1 cellular context compared by ENCODE assay signal in the genomic region with DNA sequence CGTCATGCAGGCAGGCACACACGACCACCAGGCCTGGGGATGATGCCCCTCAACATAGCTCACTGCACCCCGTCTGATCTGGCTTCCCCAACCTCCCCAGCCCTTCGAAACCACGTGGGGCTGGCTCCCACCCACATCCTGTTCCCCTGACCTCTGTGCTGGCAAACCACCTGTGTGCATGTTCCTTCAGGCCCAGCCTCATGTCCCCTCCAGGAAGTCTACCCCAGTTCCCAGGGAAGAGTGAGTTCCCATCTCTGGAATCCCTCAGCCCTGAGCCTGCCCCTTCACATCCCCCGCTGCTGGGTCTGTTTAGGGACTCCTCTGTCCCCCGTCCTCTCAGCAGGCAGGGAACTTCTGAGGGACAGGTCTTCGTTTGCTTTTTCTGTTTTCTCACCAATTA.
TF ChIP-seq lines count a peak whose summit lies in the region.

No MANE protein-coding gene starts in this region.

TF ChIP-seq in K562, 482 proteins besides CTCF, POLR2A, EP300 and RAD21 (continued from another document):
- TF ChIP-seq ARID4B (CRISPR knock-in tag; IDR thresholded peaks at IDR 0.05) (0 out of 2 replicates have a peak, but pooled peaks have one; percentile 4), ZNF253 (CRISPR knock-in tag; conservative IDR thresholded peaks at IDR 0.05) (no peak), ZZZ3 (IDR thresholded peaks at IDR 0.05) (no peak), GATAD2B (IDR thresholded peaks at IDR 0.05; ENCODE audit: borderline replicate concordance) (no peak), JUN (IDR thresholded peaks at IDR 0.05; ENCODE audit: borderline replicate concordance, low read depth, low read length) (no peak), JUN (CRISPR knock-in tag; IDR thresholded peaks at IDR 0.05; ENCODE audit: borderline replicate concordance) (0 out of 2 replicates have a peak, but pooled peaks have one; percentile 10), POLR2H (tag; IDR thresholded peaks at IDR 0.05; ENCODE audit: low read depth) (no peak), HDAC3 (IDR thresholded peaks at IDR 0.05; ENCODE audit: borderline replicate concordance, partially characterized antibody) (no peak), CREM (IDR thresholded peaks at IDR 0.05; ENCODE audit: low read depth) (no peak), SMC3 (conservative IDR thresholded peaks at IDR 0.05; ENCODE audit: insufficient read depth, low read depth, low read length) (no peak), L3MBTL2 (IDR thresholded peaks at IDR 0.05) (peak; percentile 24; the same call in 1 of the 2 replicates), U2AF2 (optimal IDR thresholded peaks at IDR 0.05; ENCODE audit: low read depth, low read length) (no peak), MYBL2 (IDR thresholded peaks at IDR 0.05; ENCODE audit: low read depth) (no peak), MYBL2 (CRISPR knock-in tag; IDR thresholded peaks at IDR 0.05; ENCODE audit: borderline replicate concordance) (0 out of 2 replicates have a peak, but pooled peaks have one; percentile 32), MAX (CRISPR knock-in tag; IDR thresholded peaks at IDR 0.05) (peak; percentile 65), USF2 (CRISPR knock-in tag; IDR thresholded peaks at IDR 0.05) (peak; percentile 51), BRCA1 (IDR thresholded peaks at IDR 0.05) (no peak), BRCA1 (CRISPR knock-in tag; IDR thresholded peaks at IDR 0.05) (no peak), ZNF175 (CRISPR knock-in tag; IDR thresholded peaks at IDR 0.05; ENCODE audit: low read depth) (no peak), FOXK2 (conservative IDR thresholded peaks at IDR 0.05 in 1 of 2, IDR thresholded peaks at IDR 0.05 in 1 of 2; ENCODE audit: low read depth in 2 of 2) (no peak), TEAD4 (IDR thresholded peaks at IDR 0.05; ENCODE audit: low read length) (no peak), TEAD4 (CRISPR knock-in tag; IDR thresholded peaks at IDR 0.05; ENCODE audit: borderline replicate concordance) (peak; percentile 85; the same call in 1 of the 2 replicates), MYC (IDR thresholded peaks at IDR 0.05; ENCODE audit: low read depth, low read length) (no peak), MYC (CRISPR knock-in tag; IDR thresholded peaks at IDR 0.05; ENCODE audit: borderline replicate concordance, low read depth) (no peak), BRD4 (IDR thresholded peaks at IDR 0.05) (no peak), XRCC4 (IDR thresholded peaks at IDR 0.05; ENCODE audit: extremely low read depth, insufficient read depth, insufficient read length) (no peak), ZNF696 (CRISPR knock-in tag; conservative IDR thresholded peaks at IDR 0.05) (no peak), KAT8 (IDR thresholded peaks at IDR 0.05; ENCODE audit: low read depth) (no peak), SMAD1 (IDR thresholded peaks at IDR 0.05; ENCODE audit: low read depth, low read length, partially characterized antibody) (no peak), HES1 (IDR thresholded peaks at IDR 0.05; ENCODE audit: low read depth) (no peak), ZFX (CRISPR knock-in tag; IDR thresholded peaks at IDR 0.05) (no peak), TOE1 (IDR thresholded peaks at IDR 0.05; ENCODE audit: borderline replicate concordance) (no peak), TOE1 (CRISPR knock-in tag; IDR thresholded peaks at IDR 0.05; ENCODE audit: borderline replicate concordance, low read depth) (no peak)
- TF ChIP-seq, protein P1, sequence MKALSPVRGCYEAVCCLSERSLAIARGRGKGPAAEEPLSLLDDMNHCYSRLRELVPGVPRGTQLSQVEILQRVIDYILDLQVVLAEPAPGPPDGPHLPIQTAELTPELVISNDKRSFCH (CRISPR knock-in tag; IDR thresholded peaks at IDR 0.05): no peak; the same call in 1 of the 2 replicates
- TF ChIP-seq, protein P1 (tag; IDR thresholded peaks at IDR 0.05): no peak
- TF ChIP-seq, protein P2, sequence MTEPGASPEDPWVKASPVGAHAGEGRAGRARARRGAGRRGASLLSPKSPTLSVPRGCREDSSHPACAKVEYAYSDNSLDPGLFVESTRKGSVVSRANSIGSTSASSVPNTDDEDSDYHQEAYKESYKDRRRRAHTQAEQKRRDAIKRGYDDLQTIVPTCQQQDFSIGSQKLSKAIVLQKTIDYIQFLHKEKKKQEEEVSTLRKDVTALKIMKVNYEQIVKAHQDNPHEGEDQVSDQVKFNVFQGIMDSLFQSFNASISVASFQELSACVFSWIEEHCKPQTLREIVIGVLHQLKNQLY (CRISPR knock-in tag; conservative IDR thresholded peaks at IDR 0.05): 0 out of 4 replicates have a peak, but pooled peaks of 1 of the 2 experiments have one; percentile 38
- TF ChIP-seq, protein P3, sequence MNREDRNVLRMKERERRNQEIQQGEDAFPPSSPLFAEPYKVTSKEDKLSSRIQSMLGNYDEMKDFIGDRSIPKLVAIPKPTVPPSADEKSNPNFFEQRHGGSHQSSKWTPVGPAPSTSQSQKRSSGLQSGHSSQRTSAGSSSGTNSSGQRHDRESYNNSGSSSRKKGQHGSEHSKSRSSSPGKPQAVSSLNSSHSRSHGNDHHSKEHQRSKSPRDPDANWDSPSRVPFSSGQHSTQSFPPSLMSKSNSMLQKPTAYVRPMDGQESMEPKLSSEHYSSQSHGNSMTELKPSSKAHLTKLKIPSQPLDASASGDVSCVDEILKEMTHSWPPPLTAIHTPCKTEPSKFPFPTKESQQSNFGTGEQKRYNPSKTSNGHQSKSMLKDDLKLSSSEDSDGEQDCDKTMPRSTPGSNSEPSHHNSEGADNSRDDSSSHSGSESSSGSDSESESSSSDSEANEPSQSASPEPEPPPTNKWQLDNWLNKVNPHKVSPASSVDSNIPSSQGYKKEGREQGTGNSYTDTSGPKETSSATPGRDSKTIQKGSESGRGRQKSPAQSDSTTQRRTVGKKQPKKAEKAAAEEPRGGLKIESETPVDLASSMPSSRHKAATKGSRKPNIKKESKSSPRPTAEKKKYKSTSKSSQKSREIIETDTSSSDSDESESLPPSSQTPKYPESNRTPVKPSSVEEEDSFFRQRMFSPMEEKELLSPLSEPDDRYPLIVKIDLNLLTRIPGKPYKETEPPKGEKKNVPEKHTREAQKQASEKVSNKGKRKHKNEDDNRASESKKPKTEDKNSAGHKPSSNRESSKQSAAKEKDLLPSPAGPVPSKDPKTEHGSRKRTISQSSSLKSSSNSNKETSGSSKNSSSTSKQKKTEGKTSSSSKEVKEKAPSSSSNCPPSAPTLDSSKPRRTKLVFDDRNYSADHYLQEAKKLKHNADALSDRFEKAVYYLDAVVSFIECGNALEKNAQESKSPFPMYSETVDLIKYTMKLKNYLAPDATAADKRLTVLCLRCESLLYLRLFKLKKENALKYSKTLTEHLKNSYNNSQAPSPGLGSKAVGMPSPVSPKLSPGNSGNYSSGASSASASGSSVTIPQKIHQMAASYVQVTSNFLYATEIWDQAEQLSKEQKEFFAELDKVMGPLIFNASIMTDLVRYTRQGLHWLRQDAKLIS (CRISPR knock-in tag; IDR thresholded peaks at IDR 0.05): no peak
- TF ChIP-seq, protein P4, sequence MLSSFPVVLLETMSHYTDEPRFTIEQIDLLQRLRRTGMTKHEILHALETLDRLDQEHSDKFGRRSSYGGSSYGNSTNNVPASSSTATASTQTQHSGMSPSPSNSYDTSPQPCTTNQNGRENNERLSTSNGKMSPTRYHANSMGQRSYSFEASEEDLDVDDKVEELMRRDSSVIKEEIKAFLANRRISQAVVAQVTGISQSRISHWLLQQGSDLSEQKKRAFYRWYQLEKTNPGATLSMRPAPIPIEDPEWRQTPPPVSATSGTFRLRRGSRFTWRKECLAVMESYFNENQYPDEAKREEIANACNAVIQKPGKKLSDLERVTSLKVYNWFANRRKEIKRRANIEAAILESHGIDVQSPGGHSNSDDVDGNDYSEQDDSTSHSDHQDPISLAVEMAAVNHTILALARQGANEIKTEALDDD (IDR thresholded peaks at IDR 0.05): no peak
- TF ChIP-seq, protein P5, sequence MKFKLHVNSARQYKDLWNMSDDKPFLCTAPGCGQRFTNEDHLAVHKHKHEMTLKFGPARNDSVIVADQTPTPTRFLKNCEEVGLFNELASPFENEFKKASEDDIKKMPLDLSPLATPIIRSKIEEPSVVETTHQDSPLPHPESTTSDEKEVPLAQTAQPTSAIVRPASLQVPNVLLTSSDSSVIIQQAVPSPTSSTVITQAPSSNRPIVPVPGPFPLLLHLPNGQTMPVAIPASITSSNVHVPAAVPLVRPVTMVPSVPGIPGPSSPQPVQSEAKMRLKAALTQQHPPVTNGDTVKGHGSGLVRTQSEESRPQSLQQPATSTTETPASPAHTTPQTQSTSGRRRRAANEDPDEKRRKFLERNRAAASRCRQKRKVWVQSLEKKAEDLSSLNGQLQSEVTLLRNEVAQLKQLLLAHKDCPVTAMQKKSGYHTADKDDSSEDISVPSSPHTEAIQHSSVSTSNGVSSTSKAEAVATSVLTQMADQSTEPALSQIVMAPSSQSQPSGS (CRISPR knock-in tag; IDR thresholded peaks at IDR 0.05): 0 out of 2 replicates have a peak, but pooled peaks have one; percentile 46
